27 cellular contexts compared by ENCODE assay signal in the genomic region with DNA sequence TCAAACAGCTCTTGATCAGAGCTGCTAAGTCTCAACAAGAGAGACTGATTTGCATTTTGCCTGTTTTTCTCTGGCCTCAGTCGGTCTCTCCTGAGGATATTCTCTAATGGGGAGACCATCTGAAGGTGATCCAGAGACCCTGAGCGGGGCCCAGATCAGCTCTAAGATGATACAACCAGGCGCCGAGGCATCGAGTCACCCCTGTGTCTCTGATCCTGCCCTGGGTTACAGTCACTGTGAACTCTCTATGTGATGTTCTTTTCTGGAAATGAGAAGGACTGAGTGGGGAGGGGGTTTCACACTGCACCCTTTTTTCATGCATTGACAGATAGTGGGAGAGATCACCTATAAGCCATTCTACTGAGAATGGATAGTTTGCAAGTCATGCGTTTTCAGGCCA.
"Had no signal": no experiment of that assay in that cellular context is flagged by ENCODE, and none has a peak within 500 bp of the region (broad histone marks: within the 10 kb centered on the region; RNA-seq: fewer than 3 reads in every experiment).

No MANE protein-coding gene starts in this region.

- H3K36me3 ChIP-seq: adrenal gland, colonic mucosa, gastroesophageal sphincter, heart right ventricle had no signal

- ATAC-seq: activated naive CD8-positive, alpha-beta T cell treated with anti-CD3 and anti-CD28 coated beads, Interleukin-2, amount 50 U/mL, for 24 hours; activated T-cell treated with anti-CD3 and anti-CD28 coated beads, Interleukin-2, amount 50 U/mL, for 4 hours; body of pancreas; gastroesophageal sphincter; heart right ventricle had no signal

- H3K4me3 Mint-ChIP-seq: activated naive CD8-positive, alpha-beta T cell; activated naive CD8-positive, alpha-beta T cell treated with anti-CD3 and anti-CD28 coated beads, Interleukin-2, amount 50 U/mL, for 24 hours; activated T-cell treated with anti-CD3 and anti-CD28 coated beads, Interleukin-2, amount 50 U/mL, for 4 hours; activated T-helper 1 cell treated with anti-CD3 and anti-CD28 coated beads, Interleukin-12 subunit alpha, Interleukin-12 subunit beta, Interleukin-2, Interleukin-4 antibody, amounts not matched to agents 30 ng/mL and 10 ng/mL and 1 ng/mL, durations not matched to agents 14 hours and 24 hours and 36 hours had no signal

- H3K4me3 ChIP-seq: adrenal gland, body of pancreas, colonic mucosa, esophagus squamous epithelium, gastroesophageal sphincter, heart right ventricle had no signal

- H3K9me3 ChIP-seq: adrenal gland, body of pancreas, colonic mucosa, esophagus squamous epithelium, gastroesophageal sphincter, heart right ventricle had no signal

- H3K27me3 ChIP-seq: adrenal gland, body of pancreas, colonic mucosa, esophagus squamous epithelium had no signal

- H3K9me3 Mint-ChIP-seq: activated naive CD8-positive, alpha-beta T cell treated with anti-CD3 and anti-CD28 coated beads, Interleukin-2, amount 50 U/mL, for 24 hours; activated T-cell treated with anti-CD3 and anti-CD28 coated beads, Interleukin-2, amount 50 U/mL, for 4 hours; activated T-helper 1 cell treated with anti-CD3 and anti-CD28 coated beads, Interleukin-12 subunit alpha, Interleukin-12 subunit beta, Interleukin-2, Interleukin-4 antibody, amounts not matched to agents 30 ng/mL and 10 ng/mL and 1 ng/mL, durations not matched to agents 14 hours and 24 hours and 36 hours had no signal

- H3K27ac Mint-ChIP-seq: activated naive CD8-positive, alpha-beta T cell; activated naive CD8-positive, alpha-beta T cell treated with anti-CD3 and anti-CD28 coated beads, Interleukin-2, amount 50 U/mL, for 24 hours; activated T-helper 1 cell treated with anti-CD3 and anti-CD28 coated beads, Interleukin-12 subunit alpha, Interleukin-12 subunit beta, Interleukin-2, Interleukin-4 antibody, amounts not matched to agents 30 ng/mL and 10 ng/mL and 1 ng/mL, durations not matched to agents 14 hours and 24 hours and 36 hours had no signal

- H3K27ac ChIP-seq: adrenal gland, body of pancreas, colonic mucosa, epithelial cell of prostate, esophagus squamous epithelium, gastroesophageal sphincter, heart right ventricle had no signal

- DNase-seq: activated CD4-positive, alpha-beta T cell treated with anti-CD3 and anti-CD28 coated beads for 4 hours; activated CD4-positive, alpha-beta T cell treated with anti-CD3 and anti-CD28 coated beads, Interleukin-2, amount 50 U/mL, for 1 hour; activated CD4-positive, alpha-beta T cell treated with anti-CD3 and anti-CD28 coated beads, Interleukin-2, amount 50 U/mL, for 48 hours; activated CD4-positive, CD25-positive, alpha-beta regulatory T cell; activated CD4-positive, CD25-positive, alpha-beta regulatory T cell treated with anti-CD3 and anti-CD28 coated beads, Interleukin-2, amount 50 U/mL, for 72 hours; activated CD8-positive, alpha-beta memory T cell treated with anti-CD3 and anti-CD28 coated beads, Interleukin-2, amount 50 U/mL, for 48 hours; activated gamma-delta T cell; activated naive CD4-positive, alpha-beta T cell; activated naive CD8-positive, alpha-beta T cell treated with anti-CD3 and anti-CD28 coated beads, Interleukin-2, amount 50 U/mL, for 24 hours; activated T-cell treated with anti-CD3 and anti-CD28 coated beads for 4 hours; activated T-cell treated with anti-CD3 and anti-CD28 coated beads, Interleukin-2, amount 50 U/mL, for 4 hours; adrenal gland; amygdala; aorta; body of pancreas; caudate nucleus; cerebellar nuclear complex; colonic mucosa; effector CD8-positive, alpha-beta T cell; esophagus squamous epithelium; foreskin melanocyte; heart right ventricle; T-helper 2 cell had no signal

- H3K4me1 ChIP-seq: adrenal gland, body of pancreas, colonic mucosa had no signal

- H3K27me3 Mint-ChIP-seq: activated naive CD8-positive, alpha-beta T cell; activated naive CD8-positive, alpha-beta T cell treated with anti-CD3 and anti-CD28 coated beads, Interleukin-2, amount 50 U/mL, for 24 hours had no signal
